Comparison of ENCODE assay signal across 9 cellular contexts in the genomic region with DNA sequence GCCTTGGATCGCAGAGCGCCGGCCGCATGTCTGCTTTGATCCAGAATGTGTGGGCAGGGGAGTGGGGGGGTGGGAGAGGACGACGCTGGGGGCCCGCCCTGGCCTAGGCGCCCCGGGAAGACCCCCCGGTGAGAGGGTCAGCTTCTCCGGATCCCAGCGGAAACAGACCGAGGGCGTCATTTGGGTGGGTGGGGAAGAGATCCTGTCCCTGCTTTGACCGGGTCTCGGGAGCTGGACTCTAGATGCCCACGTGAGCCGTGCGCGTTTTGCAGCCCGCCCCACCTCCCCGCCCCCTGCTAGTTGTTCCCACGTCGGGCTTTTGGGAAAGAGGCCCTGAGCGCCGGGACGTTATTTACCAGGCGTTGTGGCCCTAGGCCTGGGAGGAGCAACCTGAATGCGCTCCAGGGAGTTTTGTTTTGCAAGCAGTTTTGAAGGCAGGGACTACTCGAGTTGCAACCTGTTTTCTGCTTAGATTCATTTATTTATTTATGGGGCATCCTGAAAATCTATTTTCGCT. TPM values are rescaled to one million over a fixed set of nuclear protein-coding genes. Genes with fewer than 3 reads are reported as not detected.
DNase-seq lines count a peak whose midpoint lies in the region; ATAC-seq, FAIRE-seq and TF ChIP-seq lines count a peak whose summit lies in the region.
"Had no signal": no experiment of that assay in that cellular context is flagged by ENCODE, and none has a peak within 500 bp of the region (broad histone marks: within the 10 kb centered on the region; RNA-seq: fewer than 3 reads in every experiment).

No MANE protein-coding gene starts in this region.

- H3K4me1 Mint-ChIP-seq in activated T-cell treated with anti-CD3 and anti-CD28 coated beads, Interleukin-2, amount 50 U/mL, for 72 hours (ENCODE audit: low read depth) = peaks cover 7% of the 10 kb centered on the region
- peaks cover 3% of the 10 kb centered on the region for H3K4me1 Mint-ChIP-seq in glutamatergic neuron (ENCODE audit: low read depth, unreplicated experiment)

- no peak for ATAC-seq in activated T-cell treated with anti-CD3 and anti-CD28 coated beads, Interleukin-2, amount 50 U/mL, for 72 hours (replicated peaks in 1 of 2)
- ATAC-seq in SK-N-SH treated with all-trans-retinoic acid at 6 μM for 48 hours = peak; percentile 9
- ATAC-seq in pancreas = peak; percentile 62 to 80 (median 72)
- no peak for ATAC-seq in GM21717 (IDR thresholded peaks at IDR 0.05; ENCODE audit: unreplicated experiment)
- no peak for ATAC-seq in HG02588 (IDR thresholded peaks at IDR 0.05; ENCODE audit: unreplicated experiment)

- no peak for TF ChIP-seq CTCF in glutamatergic neuron (IDR thresholded peaks at IDR 0.05; ENCODE audit: partially characterized antibody, unreplicated experiment)
- no peak for TF ChIP-seq CTCF in pancreas (IDR thresholded peaks at IDR 0.05)
- TF ChIP-seq CTCF in BE2C (IDR thresholded peaks at IDR 0.05; ENCODE audit: low read depth, low read length) = no peak

- H3K27ac ChIP-seq in pancreas = peak overlapping the region; percentile 93 to 96 (median 94)

- H3K9me3 Mint-ChIP-seq in activated T-cell treated with anti-CD3 and anti-CD28 coated beads, Interleukin-2, amount 50 U/mL, for 72 hours = no peaks in the 10 kb centered on the region
- peaks cover 1% of the 10 kb centered on the region for H3K9me3 Mint-ChIP-seq in glutamatergic neuron (ENCODE audit: unreplicated experiment)
- H3K9me3 Mint-ChIP-seq: activated naive CD4-positive, alpha-beta T cell treated with anti-CD3 and anti-CD28 coated beads, Interleukin-2, amount 50 U/mL, for 24 hours had no signal

- intact Hi-C loops in pancreas (cut with DNase I) = no loop called here

- H3K4me3 ChIP-seq in pancreas (peak overlapping the region; percentile 62 to 91 (median 77)), BE2C (ENCODE audit: low read depth, low read length) (no peak overlapping the region)

- H3K4me1 ChIP-seq in pancreas (peaks cover 0 to 32% (median 19%) of the 10 kb centered on the region in 3 donors), BE2C (no peaks in the 10 kb centered on the region)

- H3K4me3 Mint-ChIP-seq in activated T-cell treated with anti-CD3 and anti-CD28 coated beads, Interleukin-2, amount 50 U/mL, for 72 hours = peak overlapping the region; percentile 91 to 93
- peak overlapping the region; percentile 68 for H3K4me3 Mint-ChIP-seq in glutamatergic neuron (ENCODE audit: unreplicated experiment)

- no peak for DNase-seq in activated T-cell treated with anti-CD3 and anti-CD28 coated beads, Interleukin-2, amount 50 U/mL, for 72 hours
- DNase-seq in activated T-cell treated with anti-CD3 and anti-CD28 coated beads, Interleukin-2, amount 50 U/mL, for 48 hours = no peak
- DNase-seq in glutamatergic neuron (peak; percentile 36), pancreas (peak; percentile 81 to 92 (median 86)), BE2C (no peak)

- WGBS in pancreas, 2 donors = 1% methylated on average over 31 of the region's 31 CpGs

- FAIRE-seq in pancreas (lab: Jason Lieb, UNC) = no peak

- H3K9me3 ChIP-seq in pancreas = no peaks in the 10 kb centered on the region
- H3K9me3 ChIP-seq in BE2C = no peaks in the 10 kb centered on the region

- H3K36me3 ChIP-seq in pancreas = no peaks in the 10 kb centered on the region
- no peaks in the 10 kb centered on the region for H3K36me3 ChIP-seq in BE2C

- peaks cover 0 to 5% of the 10 kb centered on the region in 2 donors for H3K36me3 Mint-ChIP-seq in activated T-cell treated with anti-CD3 and anti-CD28 coated beads, Interleukin-2, amount 50 U/mL, for 72 hours (ENCODE audit: insufficient read depth in 2 of 2)
- H3K36me3 Mint-ChIP-seq in glutamatergic neuron (ENCODE audit: unreplicated experiment) = no peaks in the 10 kb centered on the region
- H3K36me3 Mint-ChIP-seq: activated naive CD4-positive, alpha-beta T cell treated with anti-CD3 and anti-CD28 coated beads, Interleukin-2, amount 50 U/mL, for 24 hours had no signal

- peaks cover 71% of the 10 kb centered on the region for H3K27me3 Mint-ChIP-seq in activated T-cell treated with anti-CD3 and anti-CD28 coated beads, Interleukin-2, amount 50 U/mL, for 72 hours (ENCODE audit: low read depth)
- peaks cover 17% of the 10 kb centered on the region for H3K27me3 Mint-ChIP-seq in glutamatergic neuron (ENCODE audit: unreplicated experiment)

- H3K27me3 ChIP-seq in pancreas = no peaks in the 10 kb centered on the region
- H3K27me3 ChIP-seq in BE2C = peaks cover 100% of the 10 kb centered on the region

- H3K27ac Mint-ChIP-seq in activated T-cell treated with anti-CD3 and anti-CD28 coated beads, Interleukin-2, amount 50 U/mL, for 72 hours = no peak overlapping the region
- H3K27ac Mint-ChIP-seq in glutamatergic neuron (ENCODE audit: unreplicated experiment) = no peak overlapping the region
- H3K27ac Mint-ChIP-seq: activated naive CD4-positive, alpha-beta T cell treated with anti-CD3 and anti-CD28 coated beads, Interleukin-2, amount 50 U/mL, for 24 hours had no signal

TF ChIP-seq in SK-N-SH treated with all-trans-retinoic acid at 6 μM for 48 hours, 23 proteins besides CTCF, POLR2A, EP300 and RAD21:
- TF ChIP-seq ARNTL (CRISPR knock-in tag; IDR thresholded peaks at IDR 0.05; ENCODE audit: borderline replicate concordance, low read depth) = no peak
- no peak for TF ChIP-seq PPARA (CRISPR knock-in tag; IDR thresholded peaks at IDR 0.05; ENCODE audit: borderline replicate concordance)
- TF ChIP-seq ZNF565 (CRISPR knock-in tag; conservative IDR thresholded peaks at IDR 0.05; ENCODE audit: low read depth) = no peak
- TF ChIP-seq ZNF8 (CRISPR knock-in tag; IDR thresholded peaks at IDR 0.05) = no peak
- TF ChIP-seq, protein P1, sequence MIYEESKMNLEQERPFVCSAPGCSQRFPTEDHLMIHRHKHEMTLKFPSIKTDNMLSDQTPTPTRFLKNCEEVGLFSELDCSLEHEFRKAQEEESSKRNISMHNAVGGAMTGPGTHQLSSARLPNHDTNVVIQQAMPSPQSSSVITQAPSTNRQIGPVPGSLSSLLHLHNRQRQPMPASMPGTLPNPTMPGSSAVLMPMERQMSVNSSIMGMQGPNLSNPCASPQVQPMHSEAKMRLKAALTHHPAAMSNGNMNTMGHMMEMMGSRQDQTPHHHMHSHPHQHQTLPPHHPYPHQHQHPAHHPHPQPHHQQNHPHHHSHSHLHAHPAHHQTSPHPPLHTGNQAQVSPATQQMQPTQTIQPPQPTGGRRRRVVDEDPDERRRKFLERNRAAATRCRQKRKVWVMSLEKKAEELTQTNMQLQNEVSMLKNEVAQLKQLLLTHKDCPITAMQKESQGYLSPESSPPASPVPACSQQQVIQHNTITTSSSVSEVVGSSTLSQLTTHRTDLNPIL (CRISPR knock-in tag; IDR thresholded peaks at IDR 0.05; ENCODE audit: low read depth) = no peak
- no peak for TF ChIP-seq GLIS3 (CRISPR knock-in tag; IDR thresholded peaks at IDR 0.05)
- no peak for TF ChIP-seq ZC3H10 (CRISPR knock-in tag; IDR thresholded peaks at IDR 0.05)
- no peak for TF ChIP-seq ISL1 (CRISPR knock-in tag; IDR thresholded peaks at IDR 0.05)
- TF ChIP-seq BACH2 (CRISPR knock-in tag; IDR thresholded peaks at IDR 0.05; ENCODE audit: borderline replicate concordance) = no peak

RNA-seq across cellular contexts. Expression of a gene that starts 1.5 kb away (rescaled TPM):
- under 1 TPM; 0.32 to 0.48 TPM for total RNA-seq in activated T-cell treated with anti-CD3 and anti-CD28 coated beads, Interleukin-2, amount 50 U/mL, for 72 hours
- 8.9 TPM for total RNA-seq in glutamatergic neuron (ENCODE audit: unreplicated experiment)
- 100 to 1,000 TPM; 101 to 139 (median 114) TPM for total RNA-seq in pancreas
- polyA plus RNA-seq in pancreas = 10 to 100 TPM; 17.3 to 35.0 TPM
- polyA plus RNA-seq in BE2C (2012; ENCODE audit: insufficient read depth, insufficient read length, low read depth) = not detected

RNA-seq across cellular contexts. Expression of a gene that starts 47.1 kb away (rescaled TPM):
- total RNA-seq in activated T-cell treated with anti-CD3 and anti-CD28 coated beads, Interleukin-2, amount 50 U/mL, for 72 hours = 10 to 100 TPM; 23.8 to 26.9 TPM
- total RNA-seq in glutamatergic neuron (ENCODE audit: unreplicated experiment) = 9.5 TPM
- 1 to 10 TPM; 3.7 to 8.1 (median 4.8) TPM for total RNA-seq in pancreas
- 1 to 10 TPM; 3.2 to 6.6 TPM for polyA plus RNA-seq in pancreas
- 5.0 TPM for polyA plus RNA-seq in BE2C (2012; ENCODE audit: insufficient read depth, insufficient read length, low read depth)

Comparison
In these comparisons a context has a peak if more than half of its experiments do, and no peak if none do; other contexts are left out.
1. ATAC-seq: peak in SK-N-SH treated with all-trans-retinoic acid at 6 μM for 48 hours (single experiment) and pancreas (4 of 4); none in activated T-cell treated with anti-CD3 and anti-CD28 coated beads, Interleukin-2, amount 50 U/mL, for 72 hours (0 of 2), GM21717 (single experiment) and HG02588 (single experiment).
2. DNase-seq: peak in glutamatergic neuron (single experiment) and pancreas (6 of 6); none in activated T-cell treated with anti-CD3 and anti-CD28 coated beads, Interleukin-2, amount 50 U/mL, for 72 hours (0 of 2), activated T-cell treated with anti-CD3 and anti-CD28 coated beads, Interleukin-2, amount 50 U/mL, for 48 hours (0 of 2) and BE2C (single experiment).
3. RNA of a gene that starts 1.5 kb away (total RNA-seq): 101 to 139 TPM in pancreas; 8.9 TPM in glutamatergic neuron (single experiment) and 0.32 to 0.48 TPM in activated T-cell treated with anti-CD3 and anti-CD28 coated beads, Interleukin-2, amount 50 U/mL, for 72 hours; every median in the first group is over 10 times any median in the second.